Comparison of ENCODE assay signal across 9 cellular contexts in genomic region chr6:138086573-138087196, GRCh38. TPM values are rescaled to one million over a fixed set of nuclear protein-coding genes. Genes with fewer than 3 reads are reported as not detected.
DNase-seq lines count a peak whose midpoint lies in the region; ATAC-seq and TF ChIP-seq lines count a peak whose summit lies in the region.
"Had no signal": no experiment of that assay in that cellular context is flagged by ENCODE, and none has a peak within 500 bp of the region (broad histone marks: within the 10 kb centered on the region; RNA-seq: fewer than 3 reads in every experiment).

No MANE protein-coding gene starts in this region.

- peak; percentile 80 for DNase-seq in DMS79 treated with DMSO at 0.1 percent for 48 hours (lab: John Stamatoyannopoulos, UW)
- peak; percentile 83 for DNase-seq in NCI-H187 treated with DMSO at 0.1 percent for 48 hours (lab: John Stamatoyannopoulos, UW)
- DNase-seq in body of pancreas = peak; percentile 20 to 52 (median 38)
- peak; percentile 20 to 31 for DNase-seq in lung microvascular endothelial cell (ENCODE audit: low read depth in 2 of 2)
- DNase-seq in BE2C = no peak
- DNase-seq in activated CD4-positive, alpha-beta T cell treated with anti-CD3 and anti-CD28 coated beads for 36 hours = no peak
- DNase-seq in activated effector memory CD4-positive, alpha-beta T cell treated with anti-CD3 and anti-CD28 coated beads, Interleukin-2, amount 50 U/mL, for 16 hours = no peak
- DNase-seq: CD4-positive, alpha-beta memory T cell had no signal

- POLR2A ChIA-PET in activated CD4-positive, alpha-beta T cell treated with anti-CD3 and anti-CD28 coated beads for 36 hours (lab: Charles Lee) = interaction anchor here (0.6 kb wide), 1 partner anchor 19 kb away, joined by 3 read pairs; no protein-coding TSS in a partner anchor

- H3K27ac Mint-ChIP-seq in activated CD4-positive, alpha-beta T cell treated with anti-CD3 and anti-CD28 coated beads for 36 hours = no peak overlapping the region
- H3K27ac Mint-ChIP-seq: CD4-positive, alpha-beta memory T cell had no signal

- WGBS in body of pancreas, 2 donors = 35 to 42% methylated on average over 5 of the region's 5 CpGs

- H3K36me3 Mint-ChIP-seq in activated CD4-positive, alpha-beta T cell treated with anti-CD3 and anti-CD28 coated beads for 36 hours (ENCODE audit: low read depth) = no peaks in the 10 kb centered on the region
- H3K36me3 Mint-ChIP-seq: CD4-positive, alpha-beta memory T cell had no signal

- CTCF ChIA-PET in activated CD4-positive, alpha-beta T cell treated with anti-CD3 and anti-CD28 coated beads for 36 hours (lab: Charles Lee) = interaction anchor here (1.0 kb wide), 1 partner anchor 14 kb away, joined by 3 read pairs; no protein-coding TSS in a partner anchor

- H3K27ac ChIP-seq in body of pancreas = peak overlapping the region in 3 of 4 donors; percentile 51 to 70 (median 53)

- H3K27me3 ChIP-seq in body of pancreas (no peaks in the 10 kb centered on the region), BE2C (no peaks in the 10 kb centered on the region)

- H3K4me1 ChIP-seq in body of pancreas = peaks cover 22% of the 10 kb centered on the region
- no peaks in the 10 kb centered on the region for H3K4me1 ChIP-seq in BE2C

- peaks cover 8% of the 10 kb centered on the region for H3K27me3 Mint-ChIP-seq in activated CD4-positive, alpha-beta T cell treated with anti-CD3 and anti-CD28 coated beads for 36 hours

- H3K36me3 ChIP-seq in body of pancreas (replicated peaks in 1 of 2; ENCODE audit: insufficient read depth in 1 of 2, low read depth in 2 of 2) (peaks cover 0 to 3% of the 10 kb centered on the region in 2 donors), BE2C (no peaks in the 10 kb centered on the region)

- no peaks in the 10 kb centered on the region for H3K9me3 Mint-ChIP-seq in activated CD4-positive, alpha-beta T cell treated with anti-CD3 and anti-CD28 coated beads for 36 hours (ENCODE audit: low read depth)
- H3K9me3 Mint-ChIP-seq: CD4-positive, alpha-beta memory T cell had no signal

- peak; percentile 87 for ATAC-seq in body of pancreas
- no peak for ATAC-seq in GM21381 (IDR thresholded peaks at IDR 0.05; ENCODE audit: unreplicated experiment)
- ATAC-seq in activated CD4-positive, alpha-beta T cell treated with anti-CD3 and anti-CD28 coated beads for 36 hours = no peak

- no peak for TF ChIP-seq POLR2A in body of pancreas (IDR thresholded peaks at IDR 0.05)

- H3K4me1 Mint-ChIP-seq in activated CD4-positive, alpha-beta T cell treated with anti-CD3 and anti-CD28 coated beads for 36 hours = no peaks in the 10 kb centered on the region
- H3K4me1 Mint-ChIP-seq: CD4-positive, alpha-beta memory T cell had no signal

- H3K4me3 ChIP-seq in body of pancreas (no peak overlapping the region), BE2C (ENCODE audit: low read depth, low read length) (no peak overlapping the region)

- intact Hi-C loops in body of pancreas (cut with DNase I) = no loop called here
- intact Hi-C loops in activated CD4-positive, alpha-beta T cell treated with anti-CD3 and anti-CD28 coated beads for 36 hours (cut with DNase I, micrococcal nuclease) = no loop called here

- H3K9me3 ChIP-seq in body of pancreas (no peaks in the 10 kb centered on the region), BE2C (no peaks in the 10 kb centered on the region)

- no peak overlapping the region for H3K4me3 Mint-ChIP-seq in activated CD4-positive, alpha-beta T cell treated with anti-CD3 and anti-CD28 coated beads for 36 hours
- H3K4me3 Mint-ChIP-seq: CD4-positive, alpha-beta memory T cell had no signal

- TF ChIP-seq CTCF in body of pancreas (IDR thresholded peaks at IDR 0.05) = no peak
- no peak for TF ChIP-seq CTCF in BE2C (IDR thresholded peaks at IDR 0.05; ENCODE audit: low read depth, low read length)

RNA-seq across cellular contexts. Expression of gene PERP, which starts 20.5 kb away (rescaled TPM):
- total RNA-seq in body of pancreas = 10 to 100 TPM; 16.5 to 35.8 TPM
- 21.6 and 24.0 TPM in 2 replicates for total RNA-seq in lung microvascular endothelial cell
- not detected for polyA plus RNA-seq in BE2C (2012; ENCODE audit: insufficient read depth, insufficient read length, low read depth)
- 1 to 10 TPM; 2.7 to 3.7 TPM for total RNA-seq in activated CD4-positive, alpha-beta T cell treated with anti-CD3 and anti-CD28 coated beads for 36 hours

Comparison
In these comparisons a context has a peak if more than half of its experiments do, and no peak if none do; other contexts are left out.
1. DNase-seq: peak in DMS79 treated with DMSO at 0.1 percent for 48 hours (single experiment), NCI-H187 treated with DMSO at 0.1 percent for 48 hours (single experiment), body of pancreas (4 of 4) and lung microvascular endothelial cell (2 of 2); none in BE2C (single experiment), activated CD4-positive, alpha-beta T cell treated with anti-CD3 and anti-CD28 coated beads for 36 hours (single experiment) and activated effector memory CD4-positive, alpha-beta T cell treated with anti-CD3 and anti-CD28 coated beads, Interleukin-2, amount 50 U/mL, for 16 hours (single experiment).